ENCODE assay signal across 10 cellular contexts in the genomic region with DNA sequence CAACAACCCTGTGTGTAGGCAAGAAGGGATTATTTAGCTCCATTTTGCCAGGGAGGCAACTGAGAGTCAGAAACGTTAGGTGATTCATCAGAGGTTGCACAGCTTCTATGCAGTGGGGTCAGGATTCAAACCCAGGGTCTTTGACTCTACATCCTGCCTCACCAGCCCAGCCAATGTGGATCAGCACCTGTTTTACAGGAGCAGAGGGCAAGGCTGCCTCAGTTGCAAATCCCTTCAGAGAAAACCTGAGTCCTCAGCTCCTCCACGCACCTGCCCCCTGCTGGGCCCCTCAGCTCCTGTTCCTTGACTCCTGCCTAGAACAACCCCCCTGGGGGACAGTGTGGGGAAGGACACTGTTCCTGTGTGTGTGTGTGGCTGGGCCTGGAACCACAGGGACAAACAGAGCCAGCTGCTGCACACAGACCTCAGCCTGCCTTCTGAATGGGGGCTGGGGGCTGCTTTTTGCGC.
DNase-seq lines count a peak whose midpoint lies in the region; TF ChIP-seq lines count a peak whose summit lies in the region.
"Had no signal": no experiment of that assay in that cellular context is flagged by ENCODE, and none has a peak within 500 bp of the region (broad histone marks: within the 10 kb centered on the region; RNA-seq: fewer than 3 reads in every experiment).

No MANE protein-coding gene starts in this region.

- no peak for TF ChIP-seq POLR2A in vagina (IDR thresholded peaks at IDR 0.05)
- no peak for TF ChIP-seq POLR2A in sigmoid colon (IDR thresholded peaks at IDR 0.05)

- peaks cover 41% of the 10 kb centered on the region for H3K27me3 Mint-ChIP-seq in Calu3 (ENCODE audit: unreplicated experiment)

- no peaks in the 10 kb centered on the region for H3K36me3 Mint-ChIP-seq in Calu3 (ENCODE audit: insufficient read depth, unreplicated experiment)

- H3K27me3 ChIP-seq in kidney epithelial cell (ENCODE audit: control insufficient read depth, insufficient read depth, low read length) (peaks cover 2% of the 10 kb centered on the region), vagina (no peaks in the 10 kb centered on the region), sigmoid colon (no peaks in the 10 kb centered on the region)
- H3K27me3 ChIP-seq: uterus had no signal

- no peak overlapping the region for H3K4me3 Mint-ChIP-seq in Calu3 (ENCODE audit: low read depth, unreplicated experiment)

- H3K27ac Mint-ChIP-seq in Calu3 (ENCODE audit: unreplicated experiment), result no peak overlapping the region

- intact Hi-C loops in Calu3 (cut with micrococcal nuclease; ENCODE audit: unreplicated experiment) (loop anchor here (10.0 kb wide), 1 partner anchor 71 kb away; no protein-coding TSS in a partner anchor), vagina (cut with DNase I) (no loop called here), sigmoid colon (cut with DNase I) (no loop called here)

- H3K4me1 Mint-ChIP-seq in Calu3 (ENCODE audit: low read depth, unreplicated experiment), result peaks cover 42% of the 10 kb centered on the region

- H3K36me3 ChIP-seq in HEK293 (ENCODE audit: control insufficient read depth in 2 of 2, insufficient read depth in 1 of 2, low read length in 2 of 2) (no peaks in the 10 kb centered on the region), kidney epithelial cell (ENCODE audit: control insufficient read depth, insufficient read depth, low read length) (no peaks in the 10 kb centered on the region), vagina (no peaks in the 10 kb centered on the region), sigmoid colon (peaks cover 0 to 3% (median 0%) of the 10 kb centered on the region in 4 donors)
- H3K36me3 ChIP-seq: heart right ventricle, uterus had no signal

- H3K9me3 ChIP-seq in HEK293 (ENCODE audit: control insufficient read depth, insufficient read depth, low read depth, low read length) (no peaks in the 10 kb centered on the region), vagina (no peaks in the 10 kb centered on the region), sigmoid colon (no peaks in the 10 kb centered on the region)
- H3K9me3 ChIP-seq: heart right ventricle, uterus had no signal

- TF ChIP-seq CTCF in Calu3 (IDR thresholded peaks at IDR 0.05; ENCODE audit: unreplicated experiment) (peak; percentile 54), HEK293 (tag by site-specific recombination; IDR thresholded peaks at IDR 0.05) (peak; percentile 75), kidney epithelial cell (IDR thresholded peaks at IDR 0.05; ENCODE audit: insufficient read depth, low read length, poor library complexity, severe bottlenecking) (peak; percentile 36), vagina (IDR thresholded peaks at IDR 0.05) (no peak), sigmoid colon (IDR thresholded peaks at IDR 0.05) (no peak)

- POLR2A ChIA-PET in HEK293 (lab: Yijun Ruan, JAX), result interaction anchor here (0.7 kb wide), 1 partner anchor 18 kb away, joined by 3 read pairs; no protein-coding TSS in a partner anchor

- TF ChIP-seq EP300 in sigmoid colon (IDR thresholded peaks at IDR 0.05), result no peak

- H3K27ac ChIP-seq in HEK293 (ENCODE audit: extremely low read depth, low read depth, low read length), result no peak overlapping the region
- no peak overlapping the region for H3K27ac ChIP-seq in vagina
- no peak overlapping the region for H3K27ac ChIP-seq in sigmoid colon
- H3K27ac ChIP-seq: heart right ventricle, uterus had no signal

- no TSS peak for BruUV-seq in Calu3 (replicated peaks; lab: Mats Ljungman, UMichigan)

- H3K9me3 Mint-ChIP-seq in Calu3 (ENCODE audit: low read depth, unreplicated experiment), result no peaks in the 10 kb centered on the region

- CTCF ChIA-PET in Calu3 (lab: Charles Lee), result interaction anchor here (0.6 to 1.8 kb wide), 11 partner anchors 8 to 721 kb away, joined by 3 to 19 read pairs (median 4); no protein-coding TSS in a partner anchor
- CTCF ChIA-PET in HEK293 (lab: Yijun Ruan, JAX), result interaction anchor here (0.8 to 2.7 kb wide), 13 partner anchors 9 to 650 kb away, joined by 3 to 13 read pairs (median 4); no protein-coding TSS in a partner anchor

- H3K4me3 ChIP-seq in HEK293 (ENCODE audit: low read depth, low read length) (no peak overlapping the region), kidney epithelial cell (ENCODE audit: low read depth, low read length) (no peak overlapping the region), vagina (no peak overlapping the region), sigmoid colon (no peak overlapping the region)
- H3K4me3 ChIP-seq: heart right ventricle, uterus had no signal

- 77 to 78% methylated on average over 3 of the region's 3 CpGs for WGBS in sigmoid colon, 2 donors

- DNase-seq in Calu3 (peak; percentile 55), T-helper 1 cell (peak in 3 of 5 donors; percentile 5 to 33 (median 7)), kidney epithelial cell (ENCODE audit: low read depth) (no peak), NCI-H1048 (lab: John Stamatoyannopoulos, UW) (no peak), vagina (ENCODE audit: extremely low spot score in 2 of 2) (no peak), inferior parietal cortex (ENCODE audit: extremely low spot score) (no peak), sigmoid colon (no peak)
- DNase-seq: heart right ventricle had no signal

- H3K4me1 ChIP-seq in HEK293 (ENCODE audit: control insufficient read depth, insufficient read depth, low read length), result no peaks in the 10 kb centered on the region
- H3K4me1 ChIP-seq in vagina, result no peaks in the 10 kb centered on the region
- peaks cover 0 to 19% (median 5%) of the 10 kb centered on the region in 4 donors for H3K4me1 ChIP-seq in sigmoid colon
- H3K4me1 ChIP-seq: uterus had no signal

TF ChIP-seq in HEK293, 187 proteins besides CTCF, POLR2A, EP300 and RAD21:
- TF ChIP-seq ZIC2 (tag by site-specific recombination; IDR thresholded peaks at IDR 0.05) (peak; percentile 26; the same call in 1 of the 2 replicates), GLIS2 (tag by site-specific recombination; IDR thresholded peaks at IDR 0.05) (peak; percentile 32; the same call in 1 of the 2 replicates), PATZ1 (tag by site-specific recombination; IDR thresholded peaks at IDR 0.05) (0 out of 2 replicates have a peak, but pooled peaks have one; percentile 12), ZNF621 (tag by site-specific recombination; IDR thresholded peaks at IDR 0.05) (no peak), GLIS1 (tag by site-specific recombination; IDR thresholded peaks at IDR 0.05) (peak; percentile 92), BCL6B (tag by site-specific recombination; IDR thresholded peaks at IDR 0.05) (no peak), ZNF423 (tag by site-specific recombination; IDR thresholded peaks at IDR 0.05) (0 out of 2 replicates have a peak, but pooled peaks have one; percentile 24)

Comparison
In these comparisons a context has a peak if more than half of its experiments do, and no peak if none do; other contexts are left out.
1. DNase-seq: peak in Calu3 (single experiment) and T-helper 1 cell (3 of 5); none in kidney epithelial cell (single experiment), NCI-H1048 (single experiment), vagina (0 of 2), inferior parietal cortex (single experiment) and sigmoid colon (single experiment).
2. CTCF ChIP-seq: peak in Calu3 (single experiment), HEK293 (single experiment) and kidney epithelial cell (single experiment); none in vagina (0 of 3) and sigmoid colon (0 of 4).